In the genomic region with DNA sequence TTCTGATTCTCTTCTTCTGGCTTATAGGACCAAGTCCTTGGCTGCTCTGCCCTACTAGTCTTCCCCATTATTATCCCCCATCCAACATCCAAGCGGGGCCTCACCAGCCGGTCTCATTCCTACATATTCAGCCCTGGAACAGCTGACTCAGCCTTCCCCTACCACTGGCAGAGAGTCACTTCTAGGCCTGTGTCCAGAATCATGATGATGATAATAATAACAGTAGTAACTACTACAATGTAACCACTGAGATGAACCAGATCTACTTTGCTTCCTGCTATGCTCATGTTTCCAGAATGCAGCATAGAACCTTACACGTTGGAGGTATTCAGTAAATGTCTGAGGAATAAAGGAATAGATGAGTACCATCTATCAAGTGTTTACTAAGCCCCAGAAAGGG, we compare ENCODE assay signal across 19 cellular contexts.
A peak's percentile ranks its signal among the peaks of the same experiment; 100 is the strongest.
DNase-seq lines count a peak whose midpoint lies in the region; ATAC-seq and TF ChIP-seq lines count a peak whose summit lies in the region.
"Had no signal": no experiment of that assay in that cellular context is flagged by ENCODE, and none has a peak within 500 bp of the region (broad histone marks: within the 10 kb centered on the region; RNA-seq: fewer than 3 reads in every experiment).

No MANE protein-coding gene starts in this region.

- H3K4me2 ChIP-seq in PC-3 (ENCODE audit: low read length) = no peak overlapping the region
- no peak overlapping the region for H3K4me2 ChIP-seq in osteoblast (ENCODE audit: insufficient read depth, low read length)

- H3K9ac ChIP-seq in PC-3 (ENCODE audit: low read length) = no peak overlapping the region

- H3K9me2 ChIP-seq in PC-3 (replicated peaks; ENCODE audit: low read length) = no peaks in the 10 kb centered on the region

- BruUV-seq in PC-3 (replicated peaks; lab: Mats Ljungman, UMichigan) = no TSS peak

- no peaks in the 10 kb centered on the region for H3K79me2 ChIP-seq in PC-3 (ENCODE audit: low read length)
- H3K79me2 ChIP-seq in osteoblast (ENCODE audit: insufficient read depth, low read length) = no peaks in the 10 kb centered on the region

- DNase-seq in EH (ENCODE audit: low read depth) (peak; percentile 84), PC-3 (peak; percentile 45), dermis microvascular lymphatic vessel endothelial cell (ENCODE audit: low read depth in 2 of 2) (peak; percentile 22 to 51), osteoblast (ENCODE audit: insufficient read length, low spot score, missing footprints) (peak; percentile 93), LoVo (ENCODE audit: low spot score) (no peak), DMS114 treated with DMSO at 0.1 percent for 48 hours (lab: John Stamatoyannopoulos, UW; ENCODE audit: unreplicated experiment) (no peak), NCI-H2227 (lab: John Stamatoyannopoulos, UW; ENCODE audit: unreplicated experiment) (no peak)
- DNase-seq: activated B cell treated with CpG ODN at 0.5 μM for 24 hours; activated naive CD8-positive, alpha-beta T cell treated with anti-CD3 and anti-CD28 coated beads, Interleukin-2, amount 10 ng/mL, durations not matched to agents 7 days and 5 days; CD4-positive, CD25-positive, alpha-beta regulatory T cell; dorsolateral prefrontal cortex; gastrocnemius medialis; islet precursor cell; NCI-H1048; NCI-H510A; OCI-M1; SW 1271 had no signal

- H3F3A ChIP-seq in PC-3 (ENCODE audit: low read length, unreplicated experiment) = no peaks in the 10 kb centered on the region

- no peaks in the 10 kb centered on the region for H3K4me1 ChIP-seq in PC-3 (ENCODE audit: insufficient read depth, low read length)
- peaks cover 14% of the 10 kb centered on the region for H3K4me1 ChIP-seq in osteoblast (ENCODE audit: insufficient read depth, low read length)
- H3K4me1 ChIP-seq: gastrocnemius medialis, prostate gland had no signal

- no peak overlapping the region for H2AFZ ChIP-seq in PC-3 (ENCODE audit: low read length)
- H2AFZ ChIP-seq in osteoblast (ENCODE audit: low read length) = peak overlapping the region; percentile 55

- CTCF ChIA-PET in PC-3 (lab: Charles Lee) = no interaction called here

- H3K27ac ChIP-seq in PC-3 (ENCODE audit: low read length) = 0 out of 2 replicates have a peak overlapping the region, but pooled peaks have one; percentile 3
- peak overlapping the region; percentile 54 for H3K27ac ChIP-seq in osteoblast (ENCODE audit: low read depth, low read length)
- H3K27ac ChIP-seq: dorsolateral prefrontal cortex, gastrocnemius medialis, prostate gland had no signal

- TF ChIP-seq CTCF in PC-3 (conservative IDR thresholded peaks at IDR 0.05; ENCODE audit: low read depth, low read length) (no peak), osteoblast (IDR thresholded peaks at IDR 0.05; ENCODE audit: extremely low read depth, low read depth, low read length) (no peak)

- H3K4me3 ChIP-seq in PC-3 (ENCODE audit: low read length) (no peak overlapping the region), osteoblast (ENCODE audit: insufficient read depth, low read length) (no peak overlapping the region)
- H3K4me3 ChIP-seq: dorsolateral prefrontal cortex, gastrocnemius medialis, prostate gland had no signal

- H4K20me1 ChIP-seq in PC-3 (ENCODE audit: low read length) = no peaks in the 10 kb centered on the region
- H4K20me1 ChIP-seq in osteoblast (ENCODE audit: insufficient read depth, low read length) = no peaks in the 10 kb centered on the region

- H3K36me3 ChIP-seq in PC-3 (ENCODE audit: low read depth, low read length) (no peaks in the 10 kb centered on the region), osteoblast (ENCODE audit: insufficient read depth, low read length) (no peaks in the 10 kb centered on the region)
- H3K36me3 ChIP-seq: gastrocnemius medialis, prostate gland had no signal

- H3K27me3 ChIP-seq in PC-3 (ENCODE audit: low read length) (no peaks in the 10 kb centered on the region), osteoblast (ENCODE audit: insufficient read depth, low read length) (no peaks in the 10 kb centered on the region)
- H3K27me3 ChIP-seq: gastrocnemius medialis had no signal

- H3K9me3 ChIP-seq in PC-3 (ENCODE audit: low read length) = no peaks in the 10 kb centered on the region
- H3K9me3 ChIP-seq in osteoblast (ENCODE audit: low read depth, low read length) = no peaks in the 10 kb centered on the region
- H3K9me3 ChIP-seq: gastrocnemius medialis, prostate gland had no signal

- POLR2A ChIA-PET in PC-3 (lab: Charles Lee; ENCODE audit: unreplicated experiment) = no interaction called here

- intact Hi-C loops in PC-3 (cut with micrococcal nuclease) = no loop called here

- ATAC-seq in PC-3 = peak; percentile 56
- no peak for ATAC-seq in HG03521 (IDR thresholded peaks at IDR 0.05; ENCODE audit: unreplicated experiment)
- ATAC-seq: gastrocnemius medialis had no signal

Comparison
In these comparisons a context has a peak if more than half of its experiments do, and no peak if none do; other contexts are left out.
1. DNase-seq: peak in EH (single experiment), PC-3 (single experiment), dermis microvascular lymphatic vessel endothelial cell (2 of 2) and osteoblast (single experiment); none in LoVo (single experiment), DMS114 treated with DMSO at 0.1 percent for 48 hours (single experiment) and NCI-H2227 (single experiment).